In the genomic region with DNA sequence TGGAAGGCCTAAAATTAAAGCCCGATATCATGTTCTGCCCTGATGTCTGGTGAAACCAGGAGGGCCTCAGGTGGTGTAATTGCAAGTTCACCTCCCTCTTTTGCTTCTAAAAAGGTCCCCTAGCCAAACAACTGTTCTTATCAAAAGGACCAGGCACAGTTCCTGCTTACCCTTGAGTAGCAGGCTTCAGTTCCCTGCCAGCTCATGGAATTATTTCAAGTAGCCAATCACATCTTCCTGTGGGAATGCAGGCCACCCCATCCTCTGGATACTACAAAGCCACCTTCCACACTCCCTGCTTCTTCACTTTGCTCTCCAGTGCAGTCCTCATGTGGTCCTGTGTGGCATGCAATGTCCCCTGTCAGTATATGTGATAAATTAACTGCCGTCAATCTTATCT, we compare ENCODE assay signal across 36 cellular contexts.
"Had no signal": no experiment of that assay in that cellular context is flagged by ENCODE, and none has a peak within 500 bp of the region (broad histone marks: within the 10 kb centered on the region; RNA-seq: fewer than 3 reads in every experiment).

No MANE protein-coding gene starts in this region.

- H3K36me3 Mint-ChIP-seq: activated CD4-positive, alpha-beta memory T cell treated with anti-CD3 and anti-CD28 coated beads for 36 hours; activated naive CD8-positive, alpha-beta T cell treated with anti-CD3 and anti-CD28 coated beads for 36 hours had no signal

- H3K27me3 Mint-ChIP-seq: activated B cell treated with CpG ODN at 0.5 μM for 24 hours; activated CD4-positive, alpha-beta memory T cell treated with anti-CD3 and anti-CD28 coated beads for 36 hours; activated CD4-positive, alpha-beta T cell treated with anti-CD3 and anti-CD28 coated beads, Interleukin-2, amount 10 ng/mL, durations not matched to agents 24 days and 14 days; activated CD8-positive, alpha-beta T cell treated with anti-CD3 and anti-CD28 coated beads for 36 hours; activated naive CD8-positive, alpha-beta T cell treated with anti-CD3 and anti-CD28 coated beads for 36 hours had no signal

- H3K27me3 ChIP-seq: adrenal gland, body of pancreas, brain microvascular endothelial cell, breast epithelium had no signal

- ATAC-seq: activated CD8-positive, alpha-beta T cell treated with anti-CD3 and anti-CD28 coated beads for 36 hours; activated naive CD4-positive, alpha-beta T cell treated with anti-CD3 and anti-CD28 coated beads, Interleukin-2, amount 50 U/mL, for 72 hours; activated T-cell treated with anti-CD3 and anti-CD28 coated beads, Interleukin-2, amount 50 U/mL, for 4 hours; activated T-cell treated with anti-CD3 and anti-CD28 coated beads, Interleukin-2, amount 50 U/mL, for 72 hours; activated T-helper 17 cell treated with anti-CD3 and anti-CD28 coated beads, Interleukin-2, amount 50 U/mL, for 72 hours; body of pancreas had no signal

- H3K4me3 Mint-ChIP-seq: activated B cell treated with CpG ODN at 0.5 μM for 24 hours; activated CD4-positive, alpha-beta memory T cell treated with anti-CD3 and anti-CD28 coated beads for 36 hours; activated CD4-positive, alpha-beta T cell treated with anti-CD3 and anti-CD28 coated beads, Interleukin-2, amount 10 ng/mL, durations not matched to agents 24 days and 14 days; activated CD8-positive, alpha-beta T cell treated with anti-CD3 and anti-CD28 coated beads for 36 hours; activated naive CD4-positive, alpha-beta T cell treated with anti-CD3 and anti-CD28 coated beads for 36 hours; activated naive CD8-positive, alpha-beta T cell treated with anti-CD3 and anti-CD28 coated beads for 36 hours; activated T-cell treated with anti-CD3 and anti-CD28 coated beads, Interleukin-2, amount 50 U/mL, for 4 hours; activated T-cell treated with anti-CD3 and anti-CD28 coated beads, Interleukin-2, amount 50 U/mL, for 72 hours; activated T-helper 1 cell treated with anti-CD3 and anti-CD28 coated beads, Interleukin-12 subunit alpha, Interleukin-12 subunit beta, Interleukin-2, Interleukin-4 antibody, amounts not matched to agents 30 ng/mL and 10 ng/mL and 1 ng/mL, durations not matched to agents 14 hours and 24 hours and 36 hours; activated T-helper 17 cell treated with anti-CD3 and anti-CD28 coated beads, Interleukin-2, amount 50 U/mL, for 72 hours; T-helper 1 cell treated with Interleukin-12 subunit alpha and Interleukin-12 subunit beta and Interleukin-4 antibody, amounts not matched to agents 30 μg/mL and 1 μg/mL, for 36 hours; T-helper 2 cell treated with Interferon-gamma antibody and Interleukin-4, amounts not matched to agents 5 μg/mL and 100 μg/mL, for 36 hours had no signal

- DNase-seq: activated B cell treated with CpG ODN at 0.5 μM for 24 hours; activated CD4-positive, alpha-beta memory T cell treated with anti-CD3 and anti-CD28 coated beads for 36 hours; activated CD4-positive, alpha-beta T cell treated with anti-CD3 and anti-CD28 coated beads for 4 hours; activated CD4-positive, alpha-beta T cell treated with anti-CD3 and anti-CD28 coated beads, Interleukin-2, amount 10 ng/mL, durations not matched to agents 24 days and 14 days; activated CD4-positive, alpha-beta T cell treated with anti-CD3 and anti-CD28 coated beads, Interleukin-2, amount 50 U/mL, for 1 hour; activated CD4-positive, alpha-beta T cell treated with anti-CD3 and anti-CD28 coated beads, Interleukin-2, amount 50 U/mL, for 4 hours; activated CD4-positive, CD25-positive, alpha-beta regulatory T cell treated with anti-CD3 and anti-CD28 coated beads, Interleukin-2, amount 50 U/mL, for 72 hours; activated CD8-positive, alpha-beta memory T cell treated with anti-CD3 and anti-CD28 coated beads, Interleukin-2, amount 50 U/mL, for 4 hours; activated CD8-positive, alpha-beta T cell treated with anti-CD3 and anti-CD28 coated beads for 36 hours; activated effector memory CD4-positive, alpha-beta T cell treated with anti-CD3 and anti-CD28 coated beads, Interleukin-2, amount 50 U/mL, for 16 hours; activated gamma-delta T cell treated with Interleukin-2 at 50 U/mL for 16 hours; activated naive CD4-positive, alpha-beta T cell; activated naive CD4-positive, alpha-beta T cell treated with anti-CD3 and anti-CD28 coated beads for 36 hours; activated naive CD4-positive, alpha-beta T cell treated with anti-CD3 and anti-CD28 coated beads, Interleukin-2, amount 50 U/mL, for 16 hours; activated naive CD8-positive, alpha-beta T cell treated with anti-CD3 and anti-CD28 coated beads for 36 hours; activated T-cell treated with anti-CD3 and anti-CD28 coated beads for 4 hours; activated T-cell treated with anti-CD3 and anti-CD28 coated beads, Interleukin-2, amount 50 U/mL, for 1 hour; activated T-cell treated with anti-CD3 and anti-CD28 coated beads, Interleukin-2, amount 50 U/mL, for 4 hours; activated T-cell treated with anti-CD3 and anti-CD28 coated beads, Interleukin-2, amount 50 U/mL, for 72 hours; adrenal gland; amniotic stem cell; aorta; body of pancreas; brain microvascular endothelial cell; central memory CD4-positive, alpha-beta T cell; SW 1271; T-helper 1 cell; T-helper 2 cell; T-helper 9 cell had no signal

- H3K27ac Mint-ChIP-seq: activated B cell treated with CpG ODN at 0.5 μM for 24 hours; activated CD4-positive, alpha-beta memory T cell treated with anti-CD3 and anti-CD28 coated beads for 36 hours; activated CD4-positive, alpha-beta T cell treated with anti-CD3 and anti-CD28 coated beads, Interleukin-2, amount 10 ng/mL, durations not matched to agents 24 days and 14 days; activated CD8-positive, alpha-beta T cell treated with anti-CD3 and anti-CD28 coated beads for 36 hours; activated naive CD4-positive, alpha-beta T cell treated with anti-CD3 and anti-CD28 coated beads for 36 hours; activated naive CD4-positive, alpha-beta T cell treated with anti-CD3 and anti-CD28 coated beads, Interleukin-2, amount 50 U/mL, for 72 hours; activated naive CD8-positive, alpha-beta T cell treated with anti-CD3 and anti-CD28 coated beads for 36 hours; activated T-cell treated with anti-CD3 and anti-CD28 coated beads, Interleukin-2, amount 50 U/mL, for 72 hours; activated T-helper 1 cell treated with anti-CD3 and anti-CD28 coated beads, Interleukin-12 subunit alpha, Interleukin-12 subunit beta, Interleukin-2, Interleukin-4 antibody, amounts not matched to agents 30 ng/mL and 10 ng/mL and 1 ng/mL, durations not matched to agents 14 hours and 24 hours and 36 hours; activated T-helper 17 cell treated with anti-CD3 and anti-CD28 coated beads, Interleukin-2, amount 50 U/mL, for 72 hours; T-helper 1 cell treated with Interleukin-12 subunit alpha and Interleukin-12 subunit beta and Interleukin-4 antibody, amounts not matched to agents 30 μg/mL and 1 μg/mL, for 36 hours; T-helper 2 cell treated with Interferon-gamma antibody and Interleukin-4, amounts not matched to agents 5 μg/mL and 100 μg/mL, for 36 hours had no signal

- H3K9me3 ChIP-seq: adrenal gland, body of pancreas had no signal

- H3K27ac ChIP-seq: adrenal gland, body of pancreas, brain microvascular endothelial cell, breast epithelium, VCaP had no signal

- H3K4me1 ChIP-seq: adrenal gland, body of pancreas, breast epithelium had no signal

- H3K4me3 ChIP-seq: adrenal gland, body of pancreas, breast epithelium had no signal

- H3K4me1 Mint-ChIP-seq: activated B cell treated with CpG ODN at 0.5 μM for 24 hours; activated CD4-positive, alpha-beta T cell treated with anti-CD3 and anti-CD28 coated beads, Interleukin-2, amount 10 ng/mL, durations not matched to agents 24 days and 14 days; activated naive CD8-positive, alpha-beta T cell treated with anti-CD3 and anti-CD28 coated beads for 36 hours; activated T-helper 17 cell treated with anti-CD3 and anti-CD28 coated beads, Interleukin-2, amount 50 U/mL, for 72 hours had no signal
